Comparison of ENCODE assay signal across 21 cellular contexts in genomic region chr10:75860009-75860408, GRCh38.
DNase-seq lines count a peak whose midpoint lies in the region; ATAC-seq, FAIRE-seq and TF ChIP-seq lines count a peak whose summit lies in the region.
"Had no signal": no experiment of that assay in that cellular context is flagged by ENCODE, and none has a peak within 500 bp of the region (broad histone marks: within the 10 kb centered on the region; RNA-seq: fewer than 3 reads in every experiment).

No MANE protein-coding gene starts in this region.

- no peak for FAIRE-seq in HepG2 (lab: Jason Lieb, UNC)
- FAIRE-seq: A549, D721Med, GM12892, GM18507, H54, HTR-8/SVneo had no signal

- H3K4me2 ChIP-seq in HepG2 (ENCODE audit: low read depth, low read length) (no peak overlapping the region), mammary epithelial cell (ENCODE audit: insufficient read depth, low read depth, low read length) (no peak overlapping the region), Karpas-422 (ENCODE audit: low read depth, low read length, poor library complexity, severe bottlenecking) (no peak overlapping the region)
- H3K4me2 ChIP-seq: A549, GM23338 had no signal

- H3K79me2 ChIP-seq in HepG2 (ENCODE audit: insufficient read depth, low read length) (no peaks in the 10 kb centered on the region), mammary epithelial cell (ENCODE audit: insufficient read depth, low read length) (no peaks in the 10 kb centered on the region), Karpas-422 (ENCODE audit: low read length) (no peaks in the 10 kb centered on the region)

- TF ChIP-seq EP300 in HepG2 (IDR thresholded peaks at IDR 0.05; ENCODE audit: low read depth in 2 of 2, low read length in 2 of 2) (no peak), HepG2 (CRISPR knock-in tag; IDR thresholded peaks at IDR 0.05; ENCODE audit: borderline replicate concordance) (no peak), ovary (IDR thresholded peaks at IDR 0.05) (no peak), tibial nerve (IDR thresholded peaks at IDR 0.05) (peak in 1 of 2 donors; percentile 48)

- TF ChIP-seq CTCF in liver (IDR thresholded peaks at IDR 0.05; ENCODE audit: low read depth, low read length, missing input control) (no peak), HepG2 (CRISPR knock-in tag; IDR thresholded peaks at IDR 0.05) (no peak), ovary (IDR thresholded peaks at IDR 0.05) (no peak), tibial nerve (IDR thresholded peaks at IDR 0.05) (no peak), mammary epithelial cell (conservative IDR thresholded peaks at IDR 0.05 in 1 of 2, IDR thresholded peaks at IDR 0.05 in 1 of 2; ENCODE audit: extremely low read depth in 1 of 2, insufficient read depth in 1 of 2, low read depth in 1 of 2, low read length in 2 of 2) (no peak)

- H2AFZ ChIP-seq in HepG2 (ENCODE audit: low read length) (no peak overlapping the region), mammary epithelial cell (ENCODE audit: low read depth, low read length) (no peak overlapping the region), Karpas-422 (ENCODE audit: low read length) (no peak overlapping the region)
- H2AFZ ChIP-seq: GM23338 had no signal

- DNase-seq in HepG2 (ENCODE audit: low spot score) (no peak), ovary (peak in 3 of 5 donors; percentile 35 to 65 (median 46)), tibial nerve (ENCODE audit: low spot score in 2 of 2) (peak; percentile 35 to 57), mammary epithelial cell (no peak), EL (no peak), Karpas-422 (no peak)
- DNase-seq: AML-193; Caco-2; CD4-positive, alpha-beta T cell; GDM1; HCEC 1CT had no signal

- TF ChIP-seq POLR2A in HepG2 (IDR thresholded peaks at IDR 0.05; ENCODE audit: insufficient read depth in 1 of 2, low read depth in 2 of 2, low read length in 2 of 2) (no peak), ovary (IDR thresholded peaks at IDR 0.05) (no peak), tibial nerve (IDR thresholded peaks at IDR 0.05) (no peak)

- intact Hi-C loops in HepG2 (cut with micrococcal nuclease; ENCODE audit: unreplicated experiment) (no loop called here), ovary (cut with DNase I) (no loop called here), mammary epithelial cell (cut with micrococcal nuclease) (no loop called here)

- no peak for ATAC-seq in HepG2
- ATAC-seq: A549, GM23338 had no signal

- H3K4me1 ChIP-seq in liver (ENCODE audit: control insufficient read depth in 4 of 4, insufficient read depth in 4 of 4, low read length in 3 of 4) (peaks cover 0 to 5% (median 2%) of the 10 kb centered on the region in 4 donors), HepG2 (ENCODE audit: insufficient read depth, low read length) (no peaks in the 10 kb centered on the region), ovary (ENCODE audit: insufficient read depth) (no peaks in the 10 kb centered on the region), tibial nerve (peaks cover 0 to 3% (median 0%) of the 10 kb centered on the region in 4 donors), mammary epithelial cell (ENCODE audit: insufficient read depth, low read length) (no peaks in the 10 kb centered on the region), Karpas-422 (ENCODE audit: low read length) (no peaks in the 10 kb centered on the region)
- H3K4me1 ChIP-seq: A549 had no signal

- BruUV-seq in HepG2 (replicated peaks; lab: Mats Ljungman, UMichigan) (no TSS peak), mammary epithelial cell (replicated peaks; lab: Mats Ljungman, UMichigan) (no TSS peak)

- 43% methylated on average over 6 of the region's 6 CpGs for WGBS in liver
- WGBS in HepG2 (ENCODE audit: low lambda C conversion rate) = 84% methylated on average over 6 of the region's 6 CpGs
- WGBS in ovary, 3 donors = 60 to 74% (median 69%) methylated on average over 6 of the region's 6 CpGs
- WGBS in tibial nerve, 2 donors = 68 to 78% methylated on average over 6 of the region's 6 CpGs
- 82% methylated on average over 6 of the region's 6 CpGs for WGBS in mammary epithelial cell (ENCODE audit: low coverage, missing lambda C conversion rate)

- no peaks in the 10 kb centered on the region for H3K27me3 ChIP-seq in liver (ENCODE audit: control insufficient read depth in 4 of 4, insufficient read depth in 4 of 4, low read length in 3 of 4)
- no peaks in the 10 kb centered on the region for H3K27me3 ChIP-seq in HepG2 (ENCODE audit: control insufficient read depth in 1 of 2, insufficient read depth in 2 of 2, low read length in 2 of 2)
- no peaks in the 10 kb centered on the region for H3K27me3 ChIP-seq in ovary
- no peaks in the 10 kb centered on the region for H3K27me3 ChIP-seq in tibial nerve
- H3K27me3 ChIP-seq in mammary epithelial cell (ENCODE audit: insufficient read depth, low read length) = no peaks in the 10 kb centered on the region
- H3K27me3 ChIP-seq in Karpas-422 (ENCODE audit: low read length) = no peaks in the 10 kb centered on the region

- dilution Hi-C loops in mammary epithelial cell (cut with HindIII; ENCODE audit: low sequenced_read_pairs) = no loop called here

- POLR2A ChIA-PET in HepG2 (lab: Yijun Ruan, JAX) = no interaction called here

- H3K9ac ChIP-seq in liver (ENCODE audit: low read depth in 1 of 2, low read length in 2 of 2) = no peak overlapping the region
- no peak overlapping the region for H3K9ac ChIP-seq in HepG2 (ENCODE audit: insufficient read depth, low read depth, low read length)
- no peak overlapping the region for H3K9ac ChIP-seq in mammary epithelial cell (ENCODE audit: insufficient read depth, low read length)
- no peak overlapping the region for H3K9ac ChIP-seq in Karpas-422 (ENCODE audit: low read length)

- H3K36me3 ChIP-seq in liver (ENCODE audit: control insufficient read depth in 4 of 4, insufficient read depth in 3 of 4, low read depth in 1 of 4, low read length in 3 of 4) = peaks cover 0 to 2% (median 0%) of the 10 kb centered on the region in 4 donors
- H3K36me3 ChIP-seq in HepG2 (replicated peaks in 1 of 2; ENCODE audit: control insufficient read depth in 1 of 2, insufficient read depth in 2 of 2, low read length in 2 of 2) = no peaks in the 10 kb centered on the region
- no peaks in the 10 kb centered on the region for H3K36me3 ChIP-seq in ovary
- H3K36me3 ChIP-seq in tibial nerve = no peaks in the 10 kb centered on the region
- no peaks in the 10 kb centered on the region for H3K36me3 ChIP-seq in mammary epithelial cell (ENCODE audit: insufficient read depth, low read length)
- H3K36me3 ChIP-seq in Karpas-422 (ENCODE audit: insufficient read depth, low read length) = no peaks in the 10 kb centered on the region

- H3K27ac ChIP-seq in liver (ENCODE audit: low read depth in 1 of 2, low read length in 2 of 2) (no peak overlapping the region), HepG2 (ENCODE audit: extremely low read length, insufficient read depth, low read length) (no peak overlapping the region), ovary (no peak overlapping the region), tibial nerve (no peak overlapping the region), mammary epithelial cell (ENCODE audit: insufficient read depth, low read depth, low read length) (no peak overlapping the region), Karpas-422 (ENCODE audit: low read length) (no peak overlapping the region)
- H3K27ac ChIP-seq: 22Rv1, A549, C4-2B had no signal

- H3K9me3 ChIP-seq in liver (ENCODE audit: control insufficient read depth in 4 of 4, low read length in 3 of 4) = no peaks in the 10 kb centered on the region
- H3K9me3 ChIP-seq in HepG2 (ENCODE audit: low read length) = no peaks in the 10 kb centered on the region
- H3K9me3 ChIP-seq in ovary = no peaks in the 10 kb centered on the region
- peaks cover 0 to 3% (median 0%) of the 10 kb centered on the region in 4 donors for H3K9me3 ChIP-seq in tibial nerve
- no peaks in the 10 kb centered on the region for H3K9me3 ChIP-seq in mammary epithelial cell (replicated peaks; ENCODE audit: insufficient read depth, low read length)
- no peaks in the 10 kb centered on the region for H3K9me3 ChIP-seq in Karpas-422 (ENCODE audit: low read length)
- H3K9me3 ChIP-seq: A549, Caco-2 had no signal

- H3K4me3 ChIP-seq in liver (ENCODE audit: low read depth in 1 of 3, low read length in 3 of 3) = no peak overlapping the region
- H3K4me3 ChIP-seq in HepG2 (replicated peaks in 1 of 3; ENCODE audit: insufficient read depth in 1 of 3, low read depth in 2 of 3, low read length in 3 of 3) = no peak overlapping the region
- H3K4me3 ChIP-seq in ovary = no peak overlapping the region
- no peak overlapping the region for H3K4me3 ChIP-seq in tibial nerve
- no peak overlapping the region for H3K4me3 ChIP-seq in mammary epithelial cell (replicated peaks in 1 of 3; ENCODE audit: insufficient read depth in 1 of 3, low read depth in 2 of 3, low read length in 3 of 3)
- H3K4me3 ChIP-seq in Karpas-422 (ENCODE audit: low read length) = no peak overlapping the region
- H3K4me3 ChIP-seq: A549, GM23338 had no signal

- no peaks in the 10 kb centered on the region for H3K9me2 ChIP-seq in Karpas-422 (replicated peaks; ENCODE audit: insufficient read depth, low read length)

- H4K20me1 ChIP-seq in HepG2 (ENCODE audit: insufficient read depth, low read length) = no peaks in the 10 kb centered on the region
- H4K20me1 ChIP-seq in mammary epithelial cell (ENCODE audit: insufficient read depth, low read length) = no peaks in the 10 kb centered on the region
- no peaks in the 10 kb centered on the region for H4K20me1 ChIP-seq in Karpas-422 (ENCODE audit: insufficient read depth, low read depth, low read length)

- in situ Hi-C loops in HepG2 (cut with HindIII; ENCODE audit: extremely low pct_ligation_motif_present, low pct_unique_long_range_greater_than_20kb) (no loop called here), mammary epithelial cell (cut with MboI; ENCODE audit: low sequenced_read_pairs in 2 of 2) (no loop called here)

- CTCF ChIA-PET in HepG2 (lab: Yijun Ruan, JAX; ENCODE audit: low intra/inter-chr PET ratio, low total read pairs) (no interaction called here), mammary epithelial cell (lab: Charles Lee; ENCODE audit: low non-redundant PET) (interaction anchor here (0.6 kb wide), 1 partner anchor 324 kb away, joined by 21 read pairs; no protein-coding TSS in a partner anchor)

- TF ChIP-seq RAD21 in liver (IDR thresholded peaks at IDR 0.05) (peak; percentile 38 to 39), HepG2 (CRISPR knock-in tag; IDR thresholded peaks at IDR 0.05) (no peak)

TF ChIP-seq in liver, 16 proteins besides CTCF, POLR2A, EP300 and RAD21 (continues in another document):
- TF ChIP-seq ATF3 (IDR thresholded peaks at IDR 0.05) = no peak
- TF ChIP-seq JUND (IDR thresholded peaks at IDR 0.05) = no peak
- TF ChIP-seq GABPA (IDR thresholded peaks at IDR 0.05 in 1 of 2, conservative IDR thresholded peaks at IDR 0.05 in 1 of 2) = no peak

TF ChIP-seq in HepG2, 621 proteins besides CTCF, POLR2A, EP300 and RAD21 (continues in another document):
- no peak for TF ChIP-seq ZNF781 (CRISPR knock-in tag; IDR thresholded peaks at IDR 0.05; ENCODE audit: borderline replicate concordance, not compliant biosample characterization)
- no peak for TF ChIP-seq HNF4G (IDR thresholded peaks at IDR 0.05; ENCODE audit: borderline replicate concordance, low read depth, low read length)
- no peak for TF ChIP-seq HNF4G (CRISPR knock-in tag; IDR thresholded peaks at IDR 0.05; ENCODE audit: borderline replicate concordance, low read depth)

Comparison
In these comparisons a context has a peak if more than half of its experiments do, and no peak if none do; other contexts are left out.
1. DNase-seq: peak in ovary (3 of 5) and tibial nerve (2 of 2); none in HepG2 (single experiment), mammary epithelial cell (single experiment), EL (single experiment) and Karpas-422 (single experiment).